24 cellular contexts compared by ENCODE assay signal in the genomic region with DNA sequence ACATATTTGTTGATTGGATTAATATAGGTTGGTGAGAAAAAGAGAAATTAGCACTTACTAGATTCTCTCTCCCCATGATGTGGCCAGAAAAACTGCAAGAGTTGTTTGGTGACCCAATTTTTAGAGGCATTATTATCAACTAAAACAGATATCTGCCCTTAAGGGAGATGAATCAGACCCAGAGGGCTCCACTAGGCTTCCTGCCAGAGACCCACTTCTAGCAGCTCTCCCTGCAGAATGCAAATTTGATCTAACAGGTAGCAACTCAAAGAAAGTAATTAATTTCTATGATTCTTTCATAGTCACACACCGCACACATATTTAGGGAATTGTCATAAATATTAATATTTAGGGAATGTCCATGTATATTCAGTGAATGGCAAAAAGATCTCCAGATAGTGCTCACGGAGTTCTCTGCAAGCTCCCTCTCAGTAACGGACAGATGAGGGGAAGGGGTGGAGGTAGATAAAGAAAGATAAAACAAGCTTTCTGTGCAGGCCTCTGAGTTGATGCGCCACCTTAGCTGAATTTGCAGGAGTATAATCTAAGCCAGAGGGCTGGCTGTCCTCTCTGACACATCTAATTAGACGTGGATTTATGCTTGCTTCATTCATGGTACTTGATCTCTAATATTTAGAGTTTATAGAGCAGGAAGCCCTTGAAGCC.
"Had no signal": no experiment of that assay in that cellular context is flagged by ENCODE, and none has a peak within 500 bp of the region (broad histone marks: within the 10 kb centered on the region; RNA-seq: fewer than 3 reads in every experiment).

No MANE protein-coding gene starts in this region.

- H3K27ac Mint-ChIP-seq: activated CD4-positive, alpha-beta memory T cell treated with anti-CD3 and anti-CD28 coated beads for 36 hours; activated CD8-positive, alpha-beta memory T cell treated with anti-CD3 and anti-CD28 coated beads, Interleukin-2, amount 10 ng/mL, durations not matched to agents 7 days and 5 days; activated naive CD4-positive, alpha-beta T cell treated with anti-CD3 and anti-CD28 coated beads for 36 hours; activated T-helper 2 cell treated with anti-CD3 and anti-CD28 coated beads, Interferon-gamma antibody, Interleukin-2, Interleukin-4, amounts not matched to agents 10 μg/mL and 5 μg/mL and 100 μg/mL, durations not matched to agents 14 hours and 24 hours and 36 hours; dendritic cell treated with granulocyte-macrophage colony-stimulating factor and Interleukin-4, amounts not matched to agents 40 ng/mL and 50 ng/mL, for 4 days; effector memory CD8-positive, alpha-beta T cell; immature natural killer cell; nephron progenitor cell had no signal

- H3K4me1 ChIP-seq: ascending aorta, breast epithelium, lower lobe of right lung, prostate gland, transverse colon had no signal

- H3K4me1 Mint-ChIP-seq: activated CD8-positive, alpha-beta memory T cell treated with anti-CD3 and anti-CD28 coated beads, Interleukin-2, amount 10 ng/mL, durations not matched to agents 7 days and 5 days; immature natural killer cell had no signal

- H3K9me3 ChIP-seq: ascending aorta, breast epithelium, lower lobe of right lung, prostate gland, transverse colon, vagina had no signal

- H3K36me3 Mint-ChIP-seq: activated CD4-positive, alpha-beta memory T cell treated with anti-CD3 and anti-CD28 coated beads for 36 hours; activated CD8-positive, alpha-beta memory T cell treated with anti-CD3 and anti-CD28 coated beads, Interleukin-2, amount 10 ng/mL, durations not matched to agents 7 days and 5 days; immature natural killer cell had no signal

- H3K9me3 Mint-ChIP-seq: activated CD4-positive, alpha-beta memory T cell treated with anti-CD3 and anti-CD28 coated beads for 36 hours; activated naive CD4-positive, alpha-beta T cell treated with anti-CD3 and anti-CD28 coated beads for 36 hours; activated T-helper 2 cell treated with anti-CD3 and anti-CD28 coated beads, Interferon-gamma antibody, Interleukin-2, Interleukin-4, amounts not matched to agents 10 μg/mL and 5 μg/mL and 100 μg/mL, durations not matched to agents 14 hours and 24 hours and 36 hours; dendritic cell treated with granulocyte-macrophage colony-stimulating factor and Interleukin-4, amounts not matched to agents 40 ng/mL and 50 ng/mL, for 4 days; effector memory CD8-positive, alpha-beta T cell; immature natural killer cell; nephron progenitor cell had no signal

- H3K27ac ChIP-seq: ascending aorta, breast epithelium, lower lobe of right lung, prostate gland, transverse colon, vagina, VCaP had no signal

- H3K4me3 Mint-ChIP-seq: activated CD4-positive, alpha-beta memory T cell treated with anti-CD3 and anti-CD28 coated beads for 36 hours; activated CD8-positive, alpha-beta memory T cell treated with anti-CD3 and anti-CD28 coated beads, Interleukin-2, amount 10 ng/mL, durations not matched to agents 7 days and 5 days; activated naive CD4-positive, alpha-beta T cell treated with anti-CD3 and anti-CD28 coated beads for 36 hours; dendritic cell treated with granulocyte-macrophage colony-stimulating factor and Interleukin-4, amounts not matched to agents 40 ng/mL and 50 ng/mL, for 4 days; effector memory CD8-positive, alpha-beta T cell; immature natural killer cell; nephron progenitor cell had no signal

- H3K4me3 ChIP-seq: ascending aorta, breast epithelium, lower lobe of right lung, prostate gland, transverse colon, vagina had no signal

- H3K36me3 ChIP-seq: ascending aorta, breast epithelium, lower lobe of right lung, prostate gland, transverse colon, vagina had no signal

- DNase-seq: activated CD4-positive, alpha-beta memory T cell treated with anti-CD3 and anti-CD28 coated beads for 36 hours; activated CD8-positive, alpha-beta memory T cell treated with anti-CD3 and anti-CD28 coated beads, Interleukin-2, amount 10 ng/mL, durations not matched to agents 7 days and 5 days; activated naive CD4-positive, alpha-beta T cell treated with anti-CD3 and anti-CD28 coated beads for 36 hours; activated T-cell treated with anti-CD3 and anti-CD28 coated beads, Interleukin-2, amount 50 U/mL, for 1 hour; effector memory CD8-positive, alpha-beta T cell; foreskin melanocyte; head of caudate nucleus; immature natural killer cell; left cardiac atrium; lower lobe of right lung; nephron progenitor cell; occipital lobe; right cardiac atrium; small intestine; stimulated activated CD4-positive, alpha-beta T cell treated with anti-CD3 and anti-CD28 coated beads, Interleukin-4, amount 100 ng/mL, for 24 hours; stimulated activated naive CD4-positive, alpha-beta T cell; transverse colon had no signal

- H3K27me3 Mint-ChIP-seq: activated CD4-positive, alpha-beta memory T cell treated with anti-CD3 and anti-CD28 coated beads for 36 hours had no signal

- FAIRE-seq: small intestine had no signal

- H3K27me3 ChIP-seq: ascending aorta, breast epithelium, vagina had no signal
